In genomic region chr14:102015771-102016170, GRCh38 we compare ENCODE assay signal across 22 cellular contexts.
"Had no signal": no experiment of that assay in that cellular context is flagged by ENCODE, and none has a peak within 500 bp of the region (broad histone marks: within the 10 kb centered on the region; RNA-seq: fewer than 3 reads in every experiment).

No MANE protein-coding gene starts in this region.

- H3K4me2 ChIP-seq: KMS-11 had no signal

- H3K9me3 ChIP-seq: SJSA1 had no signal

- H3K4me3 ChIP-seq: SJSA1, SK-N-MC had no signal

- H3K4me1 ChIP-seq: SJSA1 had no signal

- H3K27me3 ChIP-seq: SJSA1 had no signal

- DNase-seq: Kasumi-1, MM.1S, MV-4-11, NCI-H1048, NCI-H1105, NCI-H1417, NCI-H1436 treated with DMSO at 0.1 percent for 48 hours, NCI-H1694, NCI-H187 treated with DMSO at 0.1 percent for 48 hours, NCI-H2029 treated with DMSO at 0.1 percent for 48 hours, NCI-H2171 treated with DMSO at 0.1 percent for 48 hours, NCI-H345, NCI-H524, NCI-H526 treated with DMSO at 0.1 percent for 48 hours, NCI-H774, Right ventricle myocardium superior, RPMI8226, SIG-M5 had no signal

- H3K9ac ChIP-seq: KMS-11 had no signal

- H3K27ac ChIP-seq: HL-60, KMS-11, SJSA1, SK-N-MC had no signal
